20 cellular contexts compared by ENCODE assay signal in genomic region chrX:136221851-136222513, GRCh38.
"Had no signal": no experiment of that assay in that cellular context is flagged by ENCODE, and none has a peak within 500 bp of the region (broad histone marks: within the 10 kb centered on the region; RNA-seq: fewer than 3 reads in every experiment).

No MANE protein-coding gene starts in this region.

- H3K9me3 ChIP-seq: mucosa of descending colon, neutrophil, spleen, tibial artery, upper lobe of left lung, uterus had no signal

- ATAC-seq: foreskin keratinocyte; left lobe of liver; mucosa of descending colon; naive thymus-derived CD8-positive, alpha-beta T cell; sciatic nerve; stimulated activated memory B cell treated with anti-CD40 and anti-IgM and Interleukin-4, amounts not matched to agents 10 μg/mL and 1 μg/mL and 100 μg/mL, for 72 hours had no signal

- H3K27me3 Mint-ChIP-seq: naive thymus-derived CD8-positive, alpha-beta T cell; stimulated activated memory B cell treated with anti-CD40 and anti-IgM and Interleukin-4, amounts not matched to agents 10 μg/mL and 1 μg/mL and 100 μg/mL, for 72 hours; stimulated activated naive CD8-positive, alpha-beta T cell treated with anti-CD3 and anti-CD28 coated beads, Interleukin-15, Interleukin-2, amounts not matched to agents 100 ng/mL and 50 ng/mL, for 24 hours had no signal

- H3K27me3 ChIP-seq: foreskin keratinocyte, neutrophil, spleen, tibial artery, upper lobe of left lung, uterus had no signal

- H3K4me3 ChIP-seq: mucosa of descending colon, spleen, tibial artery, upper lobe of left lung, uterus had no signal

- H3K9me3 Mint-ChIP-seq: naive thymus-derived CD8-positive, alpha-beta T cell; stimulated activated memory B cell treated with anti-CD40 and anti-IgM and Interleukin-4, amounts not matched to agents 10 μg/mL and 1 μg/mL and 100 μg/mL, for 72 hours; stimulated activated naive CD8-positive, alpha-beta T cell treated with anti-CD3 and anti-CD28 coated beads, Interleukin-15, Interleukin-2, amounts not matched to agents 100 ng/mL and 50 ng/mL, for 24 hours had no signal

- H3K36me3 ChIP-seq: uterus had no signal

- H3K27ac Mint-ChIP-seq: naive thymus-derived CD8-positive, alpha-beta T cell; stimulated activated memory B cell treated with anti-CD40 and anti-IgM and Interleukin-4, amounts not matched to agents 10 μg/mL and 1 μg/mL and 100 μg/mL, for 72 hours; stimulated activated naive CD8-positive, alpha-beta T cell treated with anti-CD3 and anti-CD28 coated beads, Interleukin-15, Interleukin-2, amounts not matched to agents 100 ng/mL and 50 ng/mL, for 24 hours had no signal

- H3K4me1 Mint-ChIP-seq: naive thymus-derived CD8-positive, alpha-beta T cell; stimulated activated memory B cell treated with anti-CD40 and anti-IgM and Interleukin-4, amounts not matched to agents 10 μg/mL and 1 μg/mL and 100 μg/mL, for 72 hours had no signal

- H3K27ac ChIP-seq: foreskin keratinocyte, neutrophil, spleen, tibial artery, upper lobe of left lung, uterus had no signal

- DNase-seq: dermis blood vessel endothelial cell; erythroblast; foreskin keratinocyte; head of caudate nucleus; hippocampal formation; mammary epithelial cell; mucosa of descending colon; naive thymus-derived CD8-positive, alpha-beta T cell; spleen; stimulated activated CD4-positive, alpha-beta T cell treated with anti-CD3 and anti-CD28 coated beads, Interleukin-15, amount 100 ng/mL, for 24 hours; stimulated activated CD4-positive, alpha-beta T cell treated with anti-CD3 and anti-CD28 coated beads, Interleukin-1b, Interleukin-23, amount 100 ng/mL, for 48 hours; stimulated activated CD4-positive, alpha-beta T cell treated with anti-CD3 and anti-CD28 coated beads, Interleukin-4, amount 100 ng/mL, for 24 hours; tibial artery; upper lobe of left lung; uterus had no signal

- H3K4me3 Mint-ChIP-seq: naive thymus-derived CD8-positive, alpha-beta T cell; stimulated activated memory B cell treated with anti-CD40 and anti-IgM and Interleukin-4, amounts not matched to agents 10 μg/mL and 1 μg/mL and 100 μg/mL, for 72 hours; stimulated activated naive CD8-positive, alpha-beta T cell treated with anti-CD3 and anti-CD28 coated beads, Interleukin-15, Interleukin-2, amounts not matched to agents 100 ng/mL and 50 ng/mL, for 24 hours had no signal

- H3K4me1 ChIP-seq: foreskin keratinocyte, spleen, tibial artery, upper lobe of left lung, uterus had no signal
